12 cellular contexts compared by ENCODE assay signal in the genomic region with DNA sequence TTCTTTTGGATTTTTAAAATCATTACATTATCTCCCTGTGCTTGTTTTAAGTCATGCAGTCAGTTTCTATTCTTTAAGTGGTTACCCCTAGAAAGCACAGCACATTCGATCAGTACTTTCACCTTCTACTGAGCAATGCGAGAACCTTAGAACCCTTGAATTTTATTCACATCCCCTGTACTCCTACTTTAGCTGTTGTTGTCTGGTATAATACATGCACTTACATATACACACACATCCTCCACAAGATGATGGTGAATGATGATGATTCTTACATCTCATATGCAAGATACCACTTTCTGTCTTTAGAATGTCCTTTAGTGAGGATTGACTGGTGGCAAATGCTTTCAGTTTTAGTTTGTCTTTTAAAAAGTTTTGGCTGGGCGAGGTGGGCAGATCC. TPM values are rescaled to one million over a fixed set of nuclear protein-coding genes. Genes with fewer than 3 reads are reported as not detected.
DNase-seq lines count a peak whose midpoint lies in the region; ATAC-seq lines count a peak whose summit lies in the region.
"Had no signal": no experiment of that assay in that cellular context is flagged by ENCODE, and none has a peak within 500 bp of the region (broad histone marks: within the 10 kb centered on the region; RNA-seq: fewer than 3 reads in every experiment).

No MANE protein-coding gene starts in this region.

- no peaks in the 10 kb centered on the region for H3K36me3 Mint-ChIP-seq in CD4-positive, CD25-positive, alpha-beta regulatory T cell
- H3K36me3 Mint-ChIP-seq in T-helper 1 cell treated with Interleukin-12 subunit alpha and Interleukin-12 subunit beta and Interleukin-4 antibody, amounts not matched to agents 30 μg/mL and 1 μg/mL, for 36 hours (ENCODE audit: low read depth), result peaks cover 2% of the 10 kb centered on the region

- ATAC-seq in CD4-positive, CD25-positive, alpha-beta regulatory T cell (ENCODE audit: low read depth in 2 of 2), result peak; percentile 18 to 37
- peak; percentile 59 for ATAC-seq in GM18909 (IDR thresholded peaks at IDR 0.05; ENCODE audit: poor library complexity, unreplicated experiment)
- ATAC-seq in HG02884 (IDR thresholded peaks at IDR 0.05; ENCODE audit: unreplicated experiment), result peak; percentile 57

- H3K9me3 ChIP-seq in CD4-positive, CD25-positive, alpha-beta regulatory T cell (ENCODE audit: control insufficient read depth in 2 of 2, low read length in 2 of 2), result no peaks in the 10 kb centered on the region
- H3K9me3 ChIP-seq: right atrium auricular region had no signal

- H3K27ac ChIP-seq in CD4-positive, CD25-positive, alpha-beta regulatory T cell (ENCODE audit: insufficient read depth, low read length, poor library complexity, severe bottlenecking), result no peak overlapping the region
- H3K27ac ChIP-seq: C4-2B, right atrium auricular region had no signal

- H3K4me3 Mint-ChIP-seq in CD4-positive, CD25-positive, alpha-beta regulatory T cell, result peak overlapping the region; percentile 15 to 83 (median 50)
- peak overlapping the region; percentile 29 for H3K4me3 Mint-ChIP-seq in T-helper 1 cell treated with Interleukin-12 subunit alpha and Interleukin-12 subunit beta and Interleukin-4 antibody, amounts not matched to agents 30 μg/mL and 1 μg/mL, for 36 hours

- peaks cover 2% of the 10 kb centered on the region for H3K36me3 ChIP-seq in CD4-positive, CD25-positive, alpha-beta regulatory T cell (ENCODE audit: control insufficient read depth, insufficient read depth, low read length)
- H3K36me3 ChIP-seq: right atrium auricular region had no signal

- peak overlapping the region in 2 of 3 donors; percentile 0 to 7 for H3K27ac Mint-ChIP-seq in CD4-positive, CD25-positive, alpha-beta regulatory T cell
- peak overlapping the region; percentile 4 for H3K27ac Mint-ChIP-seq in T-helper 1 cell treated with Interleukin-12 subunit alpha and Interleukin-12 subunit beta and Interleukin-4 antibody, amounts not matched to agents 30 μg/mL and 1 μg/mL, for 36 hours

- H3K4me1 Mint-ChIP-seq in CD4-positive, CD25-positive, alpha-beta regulatory T cell, result peaks cover 20 to 35% (median 26%) of the 10 kb centered on the region in 4 donors
- peaks cover 7% of the 10 kb centered on the region for H3K4me1 Mint-ChIP-seq in T-helper 1 cell treated with Interleukin-12 subunit alpha and Interleukin-12 subunit beta and Interleukin-4 antibody, amounts not matched to agents 30 μg/mL and 1 μg/mL, for 36 hours (ENCODE audit: low read depth)

- H3K4me1 ChIP-seq in CD4-positive, CD25-positive, alpha-beta regulatory T cell (ENCODE audit: control insufficient read depth, insufficient read depth, low read length, poor library complexity, severe bottlenecking), result peaks cover 53% of the 10 kb centered on the region

- in situ Hi-C loops in KBM-7 (cut with MboI; ENCODE audit: low pct_unique_long_range_greater_than_20kb, low sequenced_read_pairs), result no loop called here

- H3K27me3 ChIP-seq in CD4-positive, CD25-positive, alpha-beta regulatory T cell (ENCODE audit: control insufficient read depth, insufficient read depth, low read length), result no peaks in the 10 kb centered on the region
- H3K27me3 ChIP-seq: right atrium auricular region had no signal

- H3K27me3 Mint-ChIP-seq in CD4-positive, CD25-positive, alpha-beta regulatory T cell, result no peaks in the 10 kb centered on the region
- H3K27me3 Mint-ChIP-seq in T-helper 1 cell treated with Interleukin-12 subunit alpha and Interleukin-12 subunit beta and Interleukin-4 antibody, amounts not matched to agents 30 μg/mL and 1 μg/mL, for 36 hours (ENCODE audit: low read depth), result no peaks in the 10 kb centered on the region

- DNase-seq in CD4-positive, CD25-positive, alpha-beta regulatory T cell, result peak in 1 of 3 donors; percentile 39
- DNase-seq in DMS53 (lab: John Stamatoyannopoulos, UW) (no peak), KBM-7 (no peak), COR-L47 (lab: John Stamatoyannopoulos, UW) (no peak), NCI-H345 treated with DMSO at 0.1 percent for 48 hours (lab: John Stamatoyannopoulos, UW; ENCODE audit: unreplicated experiment) (no peak)
- DNase-seq: islet precursor cell, NCI-H69 had no signal

- H3K4me3 ChIP-seq in CD4-positive, CD25-positive, alpha-beta regulatory T cell (ENCODE audit: low read depth, low read length), result peak overlapping the region; percentile 52
- H3K4me3 ChIP-seq: right atrium auricular region had no signal

- H3K9me3 Mint-ChIP-seq in CD4-positive, CD25-positive, alpha-beta regulatory T cell, result no peaks in the 10 kb centered on the region
- H3K9me3 Mint-ChIP-seq in T-helper 1 cell treated with Interleukin-12 subunit alpha and Interleukin-12 subunit beta and Interleukin-4 antibody, amounts not matched to agents 30 μg/mL and 1 μg/mL, for 36 hours, result no peaks in the 10 kb centered on the region

RNA-seq across cellular contexts. Expression of a gene that starts 5.7 kb away (rescaled TPM):
- 34.5 TPM for total RNA-seq in CD4-positive, CD25-positive, alpha-beta regulatory T cell
- 10 to 100 TPM; 21.9 to 33.0 (median 24.6) TPM for polyA plus RNA-seq in CD4-positive, CD25-positive, alpha-beta regulatory T cell

RNA-seq across cellular contexts. Expression of a gene that starts 6.4 kb away (rescaled TPM):
- total RNA-seq in CD4-positive, CD25-positive, alpha-beta regulatory T cell, result 0.20 TPM
- under 1 TPM in 2 of 4 donors, not detected in 2; 0.13 to 0.37 TPM for polyA plus RNA-seq in CD4-positive, CD25-positive, alpha-beta regulatory T cell
